22 cellular contexts compared by ENCODE assay signal in the genomic region with DNA sequence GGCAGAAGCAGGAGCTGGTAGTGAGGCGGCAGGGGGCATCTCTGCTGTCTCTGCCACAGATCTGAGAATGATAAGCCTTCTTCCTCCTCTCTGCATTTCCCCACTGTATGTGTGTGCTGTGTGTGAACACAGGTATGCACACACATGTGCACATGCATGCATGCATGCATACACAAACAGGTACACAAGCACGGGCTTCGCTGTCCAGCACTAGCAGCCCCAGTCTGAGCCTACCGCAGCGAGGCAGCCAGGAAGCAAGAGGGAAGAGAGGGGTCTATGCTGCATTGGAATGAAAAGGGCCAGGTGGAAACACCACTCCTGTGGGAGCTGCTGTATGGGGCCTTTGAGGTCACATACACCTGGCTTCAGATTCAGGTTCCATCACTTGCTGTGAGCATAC.
"Had no signal": no experiment of that assay in that cellular context is flagged by ENCODE, and none has a peak within 500 bp of the region (broad histone marks: within the 10 kb centered on the region; RNA-seq: fewer than 3 reads in every experiment).

No MANE protein-coding gene starts in this region.

- ATAC-seq: left colon, natural killer cell, sciatic nerve had no signal

- H3K9me3 ChIP-seq: left ventricle myocardium inferior, ovary, suprapubic skin, thoracic aorta, tibial nerve had no signal

- DNase-seq: hippocampal formation; kidney; left colon; left ventricle myocardium inferior; mesendoderm; naive B cell; natural killer cell; nephron progenitor cell; ovary; right cardiac atrium; stimulated activated CD4-positive, alpha-beta T cell treated with anti-CD3 and anti-CD28 coated beads, Interleukin-12 subunit alpha, Interleukin-12 subunit beta, amount 100 ng/mL, for 4 hours; stimulated activated CD4-positive, alpha-beta T cell treated with anti-CD3 and anti-CD28 coated beads, Interleukin-15, amount 100 ng/mL, for 24 hours; stimulated activated CD4-positive, alpha-beta T cell treated with anti-CD3 and anti-CD28 coated beads, Interleukin-2, amount 100 ng/mL, for 24 hours; stimulated activated CD4-positive, alpha-beta T cell treated with anti-CD3 and anti-CD28 coated beads, Interleukin-4, amount 100 ng/mL, for 1 hour; stimulated activated naive CD4-positive, alpha-beta T cell had no signal

- H3K4me3 ChIP-seq: left ventricle myocardium inferior, lung, neural progenitor cell, ovary, skin epidermis, suprapubic skin, thoracic aorta, tibial nerve had no signal

- H3K36me3 ChIP-seq: left ventricle myocardium inferior, neural progenitor cell, ovary, suprapubic skin, thoracic aorta, tibial nerve had no signal

- H3K27ac ChIP-seq: left ventricle myocardium inferior, neural progenitor cell, ovary, skin epidermis, suprapubic skin, thoracic aorta, tibial nerve had no signal

- H3K27me3 ChIP-seq: neural progenitor cell, ovary, tibial nerve had no signal

- FAIRE-seq: kidney had no signal

- H3K4me1 ChIP-seq: left ventricle myocardium inferior, neural progenitor cell, suprapubic skin, tibial nerve had no signal
